In genomic region chr13:110957181-110957884, GRCh38 we compare ENCODE assay signal across 2 cellular contexts.
TF ChIP-seq lines count a peak whose summit lies in the region.

No MANE protein-coding gene starts in this region.

TF ChIP-seq in SK-N-SH, 30 proteins besides CTCF, POLR2A, EP300 and RAD21 (continued from another document):
- TF ChIP-seq YY1 (IDR thresholded peaks at IDR 0.05; ENCODE audit: low read depth) (no peak), TCF12 (IDR thresholded peaks at IDR 0.05) (no peak), FOXJ3 (CRISPR knock-in tag; IDR thresholded peaks at IDR 0.05) (no peak), GABPA (IDR thresholded peaks at IDR 0.05; ENCODE audit: low read depth) (no peak), MAX (IDR thresholded peaks at IDR 0.05; ENCODE audit: low read depth) (no peak), RCOR1 (IDR thresholded peaks at IDR 0.05; ENCODE audit: low read length) (no peak), USF1 (IDR thresholded peaks at IDR 0.05; ENCODE audit: borderline replicate concordance, low read depth) (no peak)

TF ChIP-seq in SK-N-SH treated with all-trans-retinoic acid at 6 μM for 48 hours, 23 proteins besides CTCF, POLR2A, EP300 and RAD21 (continued from another document):
- TF ChIP-seq POU6F1 (CRISPR knock-in tag; IDR thresholded peaks at IDR 0.05; ENCODE audit: borderline replicate concordance, low read depth) (no peak), OSR1 (CRISPR knock-in tag; IDR thresholded peaks at IDR 0.05) (no peak), ZFP30 (CRISPR knock-in tag; IDR thresholded peaks at IDR 0.05) (no peak), SNAI2 (CRISPR knock-in tag; IDR thresholded peaks at IDR 0.05) (no peak), ZC3H10 (CRISPR knock-in tag; IDR thresholded peaks at IDR 0.05) (no peak), ZNF565 (CRISPR knock-in tag; conservative IDR thresholded peaks at IDR 0.05; ENCODE audit: low read depth) (no peak), CSDC2 (CRISPR knock-in tag; IDR thresholded peaks at IDR 0.05) (no peak), CSRNP3 (CRISPR knock-in tag; IDR thresholded peaks at IDR 0.05) (no peak), TOX (CRISPR knock-in tag; IDR thresholded peaks at IDR 0.05; ENCODE audit: borderline replicate concordance) (no peak)
